Comparison of ENCODE assay signal across 31 cellular contexts in the genomic region with DNA sequence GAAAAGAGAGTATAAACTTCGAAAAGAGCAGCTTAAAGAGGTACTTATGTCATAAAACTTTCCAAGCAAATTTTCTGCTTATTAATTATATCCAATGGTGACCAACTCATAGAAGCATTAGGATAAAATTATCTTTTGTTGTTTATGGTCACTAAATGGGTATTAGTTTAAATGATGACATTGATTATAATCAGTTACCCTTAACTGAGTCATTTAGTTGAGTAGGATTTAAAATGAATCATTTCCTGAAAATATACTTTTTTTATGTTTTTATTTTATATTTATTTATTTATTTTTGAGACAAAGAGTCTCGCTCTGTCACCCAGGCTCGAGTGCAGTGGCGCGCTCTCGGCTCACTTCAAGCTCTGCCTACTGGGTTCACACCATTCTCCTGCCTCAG.
"Had no signal": no experiment of that assay in that cellular context is flagged by ENCODE, and none has a peak within 500 bp of the region (broad histone marks: within the 10 kb centered on the region; RNA-seq: fewer than 3 reads in every experiment).

No MANE protein-coding gene starts in this region.

- H3K27me3 Mint-ChIP-seq: activated B cell treated with CpG ODN at 0.5 μM for 24 hours; activated CD8-positive, alpha-beta T cell treated with anti-CD3 and anti-CD28 coated beads for 36 hours; activated naive CD4-positive, alpha-beta T cell treated with anti-CD3 and anti-CD28 coated beads, Interleukin-2, amount 10 ng/mL, durations not matched to agents 7 days and 5 days; activated naive CD8-positive, alpha-beta T cell treated with anti-CD3 and anti-CD28 coated beads, Interleukin-2, amount 10 ng/mL, durations not matched to agents 7 days and 5 days; brain; dendritic cell treated with granulocyte-macrophage colony-stimulating factor and Interleukin-4, amounts not matched to agents 40 ng/mL and 50 ng/mL, for 4 days; T-helper 17 cell had no signal

- H3K4me1 Mint-ChIP-seq: activated B cell treated with CpG ODN at 0.5 μM for 24 hours; activated naive CD4-positive, alpha-beta T cell treated with anti-CD3 and anti-CD28 coated beads, Interleukin-2, amount 10 ng/mL, durations not matched to agents 7 days and 5 days; activated naive CD8-positive, alpha-beta T cell treated with anti-CD3 and anti-CD28 coated beads, Interleukin-2, amount 10 ng/mL, durations not matched to agents 7 days and 5 days; brain had no signal

- ATAC-seq: activated CD4-positive, CD25-positive, alpha-beta regulatory T cell treated with anti-CD3 and anti-CD28 coated beads, Interleukin-2, amount 50 U/mL, for 24 hours; activated CD8-positive, alpha-beta T cell treated with anti-CD3 and anti-CD28 coated beads for 36 hours; activated naive CD4-positive, alpha-beta T cell treated with anti-CD3 and anti-CD28 coated beads, Interleukin-2, amount 50 U/mL, for 72 hours; foreskin keratinocyte; T-helper 17 cell had no signal

- H3K27me3 ChIP-seq: ascending aorta, breast epithelium, cardiac muscle cell, esophagus muscularis mucosa, foreskin keratinocyte had no signal

- H3K36me3 ChIP-seq: breast epithelium had no signal

- H3K27ac ChIP-seq: ascending aorta, breast epithelium, cardiac muscle cell, coronary artery, esophagus muscularis mucosa, foreskin keratinocyte, WERI-Rb-1 had no signal

- H3K4me3 Mint-ChIP-seq: activated B cell treated with CpG ODN at 0.5 μM for 24 hours; activated CD8-positive, alpha-beta T cell treated with anti-CD3 and anti-CD28 coated beads for 36 hours; activated naive CD4-positive, alpha-beta T cell treated with anti-CD3 and anti-CD28 coated beads, Interleukin-2, amount 10 ng/mL, durations not matched to agents 7 days and 5 days; activated naive CD8-positive, alpha-beta T cell treated with anti-CD3 and anti-CD28 coated beads, Interleukin-2, amount 10 ng/mL, durations not matched to agents 7 days and 5 days; brain; dendritic cell treated with granulocyte-macrophage colony-stimulating factor and Interleukin-4, amounts not matched to agents 40 ng/mL and 50 ng/mL, for 4 days; T-helper 17 cell; T-helper 2 cell treated with Interferon-gamma antibody and Interleukin-4, amounts not matched to agents 5 μg/mL and 100 μg/mL, for 36 hours had no signal

- H3K9me3 Mint-ChIP-seq: activated B cell treated with CpG ODN at 0.5 μM for 24 hours; activated CD8-positive, alpha-beta T cell treated with anti-CD3 and anti-CD28 coated beads for 36 hours; activated naive CD4-positive, alpha-beta T cell treated with anti-CD3 and anti-CD28 coated beads, Interleukin-2, amount 10 ng/mL, durations not matched to agents 7 days and 5 days; activated naive CD4-positive, alpha-beta T cell treated with anti-CD3 and anti-CD28 coated beads, Interleukin-2, amount 50 U/mL, for 72 hours; activated naive CD8-positive, alpha-beta T cell treated with anti-CD3 and anti-CD28 coated beads, Interleukin-2, amount 10 ng/mL, durations not matched to agents 7 days and 5 days; brain; dendritic cell treated with granulocyte-macrophage colony-stimulating factor and Interleukin-4, amounts not matched to agents 40 ng/mL and 50 ng/mL, for 4 days; T-helper 2 cell treated with Interferon-gamma antibody and Interleukin-4, amounts not matched to agents 5 μg/mL and 100 μg/mL, for 36 hours had no signal

- H3K27ac Mint-ChIP-seq: activated B cell treated with CpG ODN at 0.5 μM for 24 hours; activated CD8-positive, alpha-beta T cell treated with anti-CD3 and anti-CD28 coated beads for 36 hours; activated naive CD4-positive, alpha-beta T cell treated with anti-CD3 and anti-CD28 coated beads, Interleukin-2, amount 10 ng/mL, durations not matched to agents 7 days and 5 days; activated naive CD8-positive, alpha-beta T cell treated with anti-CD3 and anti-CD28 coated beads, Interleukin-2, amount 10 ng/mL, durations not matched to agents 7 days and 5 days; brain; dendritic cell treated with granulocyte-macrophage colony-stimulating factor and Interleukin-4, amounts not matched to agents 40 ng/mL and 50 ng/mL, for 4 days; T-helper 17 cell; T-helper 2 cell treated with Interferon-gamma antibody and Interleukin-4, amounts not matched to agents 5 μg/mL and 100 μg/mL, for 36 hours had no signal

- H3K4me1 ChIP-seq: ascending aorta, breast epithelium, esophagus muscularis mucosa, foreskin keratinocyte had no signal

- DNase-seq: activated B cell treated with CpG ODN at 0.5 μM for 24 hours; activated CD4-positive, alpha-beta T cell treated with anti-CD3 and anti-CD28 coated beads for 48 hours; activated CD4-positive, alpha-beta T cell treated with anti-CD3 and anti-CD28 coated beads, Interleukin-2, amount 50 U/mL, for 1 hour; activated CD4-positive, alpha-beta T cell treated with anti-CD3 and anti-CD28 coated beads, Interleukin-2, amount 50 U/mL, for 48 hours; activated CD8-positive, alpha-beta memory T cell treated with anti-CD3 and anti-CD28 coated beads for 24 hours; activated CD8-positive, alpha-beta T cell treated with anti-CD3 and anti-CD28 coated beads for 36 hours; activated gamma-delta T cell; activated naive CD4-positive, alpha-beta T cell; activated naive CD4-positive, alpha-beta T cell treated with anti-CD3 and anti-CD28 coated beads, Interleukin-2, amount 10 ng/mL, durations not matched to agents 7 days and 5 days; activated naive CD8-positive, alpha-beta T cell treated with anti-CD3 and anti-CD28 coated beads, Interleukin-2, amount 10 ng/mL, durations not matched to agents 7 days and 5 days; activated T-cell treated with anti-CD3 and anti-CD28 coated beads, Interleukin-2, amount 50 U/mL, for 48 hours; central memory CD4-positive, alpha-beta T cell; cerebellar nuclear complex; effector CD8-positive, alpha-beta T cell; erythroblast; foreskin keratinocyte; hypothalamus; T-helper 1 cell; T-helper 17 cell; T1000; WERI-Rb-1 had no signal

- H3K36me3 Mint-ChIP-seq: activated naive CD4-positive, alpha-beta T cell treated with anti-CD3 and anti-CD28 coated beads, Interleukin-2, amount 50 U/mL, for 72 hours had no signal

- H3K4me3 ChIP-seq: ascending aorta, breast epithelium, cardiac muscle cell, coronary artery, esophagus muscularis mucosa had no signal

- H3K9me3 ChIP-seq: ascending aorta, breast epithelium, esophagus muscularis mucosa had no signal
